Comparison of ENCODE assay signal across 10 cellular contexts in genomic region chr4:104451573-104451972, GRCh38. TPM values are rescaled to one million over a fixed set of nuclear protein-coding genes. Genes with fewer than 3 reads are reported as not detected.
DNase-seq lines count a peak whose midpoint lies in the region; ATAC-seq, FAIRE-seq and TF ChIP-seq lines count a peak whose summit lies in the region.
"Had no signal": no experiment of that assay in that cellular context is flagged by ENCODE, and none has a peak within 500 bp of the region (broad histone marks: within the 10 kb centered on the region; RNA-seq: fewer than 3 reads in every experiment).

No MANE protein-coding gene starts in this region.

- POLR2A ChIA-PET in OCI-LY7 (lab: Charles Lee): no interaction called here

- in situ Hi-C loops in G401 (cut with HindIII; ENCODE audit: low sequenced_read_pairs): no loop called here

- FAIRE-seq in kidney (lab: Jason Lieb, UNC): peak; percentile 70

- H3K9me3 ChIP-seq in OCI-LY7 (ENCODE audit: low read length): no peaks in the 10 kb centered on the region
- H3K9me3 ChIP-seq in kidney (ENCODE audit: control insufficient read depth in 1 of 2, low read length in 2 of 2): no peaks in the 10 kb centered on the region

- H3K4me3 ChIP-seq in OCI-LY7 (ENCODE audit: low read depth, low read length, poor library complexity, severe bottlenecking): no peak overlapping the region
- no peak overlapping the region for H3K4me3 ChIP-seq in kidney (ENCODE audit: low read length in 2 of 2)

- no peaks in the 10 kb centered on the region for H3K36me3 ChIP-seq in OCI-LY7 (ENCODE audit: insufficient read depth, low read length)
- H3K36me3 ChIP-seq in kidney (ENCODE audit: control insufficient read depth in 1 of 2, insufficient read depth in 2 of 2, low read length in 2 of 2): no peaks in the 10 kb centered on the region

- H3K4me1 ChIP-seq in OCI-LY7 (ENCODE audit: insufficient read depth, low read length, poor library complexity, severe bottlenecking): no peaks in the 10 kb centered on the region
- H3K4me1 ChIP-seq in kidney (ENCODE audit: control insufficient read depth in 1 of 2, insufficient read depth in 1 of 2, low read depth in 1 of 2, low read length in 2 of 2): no peaks in the 10 kb centered on the region

- DNase-seq in G401 (ENCODE audit: low spot score): peak; percentile 20
- no peak for DNase-seq in OCI-LY7 (ENCODE audit: low spot score)
- DNase-seq in kidney: no peak
- DNase-seq in stimulated activated CD4-positive, alpha-beta T cell treated with anti-CD3 and anti-CD28 coated beads, Interleukin-15, amount 100 ng/mL, for 24 hours: no peak
- DNase-seq in stimulated activated CD4-positive, alpha-beta T cell treated with anti-CD3 and anti-CD28 coated beads, Interleukin-4, amount 100 ng/mL, for 24 hours: no peak
- DNase-seq in DMS 273 (lab: John Stamatoyannopoulos, UW; ENCODE audit: unreplicated experiment): no peak
- DNase-seq in NCI-H187 (lab: John Stamatoyannopoulos, UW): no peak
- DNase-seq: stimulated activated naive CD4-positive, alpha-beta T cell had no signal

- no peak overlapping the region for H2AFZ ChIP-seq in OCI-LY7 (ENCODE audit: low read length)

- no peak overlapping the region for H3K4me2 ChIP-seq in OCI-LY7 (ENCODE audit: low read length)

- TF ChIP-seq CTCF in OCI-LY7 (conservative IDR thresholded peaks at IDR 0.05; ENCODE audit: low read length) (peak; percentile 24; the same call in 1 of the 2 replicates), kidney (IDR thresholded peaks at IDR 0.05; ENCODE audit: borderline replicate concordance, extremely low read depth, insufficient read depth) (peak; percentile 26)

- H3K9me2 ChIP-seq in OCI-LY7 (ENCODE audit: insufficient read depth, low read length): no peaks in the 10 kb centered on the region

- H3K27ac ChIP-seq in OCI-LY7 (ENCODE audit: low read depth, low read length, poor library complexity, severe bottlenecking) (no peak overlapping the region), kidney (ENCODE audit: low read depth in 2 of 2, low read length in 2 of 2) (no peak overlapping the region)

- no peaks in the 10 kb centered on the region for H4K20me1 ChIP-seq in OCI-LY7 (ENCODE audit: insufficient read depth, low read length)

- H3K79me2 ChIP-seq in OCI-LY7 (ENCODE audit: insufficient read depth, low read depth, low read length): no peaks in the 10 kb centered on the region

- CTCF ChIA-PET in OCI-LY7 (lab: Charles Lee; ENCODE audit: unreplicated experiment): no interaction called here

- BruUV-seq in OCI-LY7 (replicated peaks; lab: Mats Ljungman, UMichigan): no TSS peak

- no peak overlapping the region for H3K9ac ChIP-seq in kidney (ENCODE audit: low read length in 2 of 2)

- peak; percentile 80 for ATAC-seq in GM21786 (IDR thresholded peaks at IDR 0.05; ENCODE audit: unreplicated experiment)

- intact Hi-C loops in OCI-LY7 (cut with micrococcal nuclease; ENCODE audit: unreplicated experiment): no loop called here
- intact Hi-C loops in kidney (cut with DNase I): no loop called here

RNA-seq across cellular contexts. Expression of gene CXXC4, which starts 43.1 kb away (rescaled TPM):
- 1.9 and 2.8 TPM in 2 replicates for total RNA-seq in G401 (2014; rRNA removed; shearing (Covaris generic))
- total RNA-seq in OCI-LY7 (2014; rRNA removed; shearing (Covaris generic)): 0.03 TPM in 1 of 2 replicates, not detected in the other
- total RNA-seq in OCI-LY7 (2022) (not detected in 2 replicates), kidney (0.63 TPM)
- polyA plus RNA-seq in kidney (ENCODE audit: insufficient read depth, low read depth, low replicate concordance): 0.45 TPM
- total RNA-seq: T-helper 2 cell treated with Interferon-gamma antibody and Interleukin-4, amounts not matched to agents 100 ng/mL and 5 ng/mL, for 36 hours had no signal
